Comparison of ENCODE assay signal across 13 cellular contexts in the genomic region with DNA sequence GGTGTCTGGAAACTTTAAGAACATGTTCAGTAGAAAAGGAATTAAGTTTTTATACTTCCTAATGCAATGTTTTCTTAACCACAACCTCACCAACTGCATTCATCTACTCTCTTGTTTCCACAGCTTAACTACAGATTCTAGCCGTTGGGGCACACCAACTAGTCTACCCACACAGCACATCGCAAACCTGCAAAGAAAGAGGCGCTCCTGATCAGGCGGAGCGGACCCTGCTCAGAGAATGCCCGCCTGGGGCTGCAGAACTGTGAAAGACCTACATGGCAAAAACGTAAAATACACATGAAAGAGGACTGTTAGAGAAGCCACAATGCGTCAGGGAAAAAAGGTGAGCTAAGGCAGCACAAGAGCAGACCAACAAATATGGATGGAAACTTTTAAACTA.
DNase-seq lines count a peak whose midpoint lies in the region; TF ChIP-seq lines count a peak whose summit lies in the region.
"Had no signal": no experiment of that assay in that cellular context is flagged by ENCODE, and none has a peak within 500 bp of the region (broad histone marks: within the 10 kb centered on the region; RNA-seq: fewer than 3 reads in every experiment).

No MANE protein-coding gene starts in this region.

- H3K27me3 Mint-ChIP-seq in activated naive CD4-positive, alpha-beta T cell treated with anti-CD3 and anti-CD28 coated beads, Interleukin-2, amount 50 U/mL, for 24 hours, result no peaks in the 10 kb centered on the region
- H3K27me3 Mint-ChIP-seq in mesothelial cell of epicardium (ENCODE audit: low read depth), result no peaks in the 10 kb centered on the region

- H3K36me3 Mint-ChIP-seq in activated naive CD4-positive, alpha-beta T cell treated with anti-CD3 and anti-CD28 coated beads, Interleukin-2, amount 50 U/mL, for 24 hours, result peaks cover 27% of the 10 kb centered on the region
- peaks cover 39% of the 10 kb centered on the region for H3K36me3 Mint-ChIP-seq in mesothelial cell of epicardium

- peak overlapping the region; percentile 20 for H3K27ac Mint-ChIP-seq in activated naive CD4-positive, alpha-beta T cell treated with anti-CD3 and anti-CD28 coated beads, Interleukin-2, amount 50 U/mL, for 24 hours
- peak overlapping the region; percentile 26 for H3K27ac Mint-ChIP-seq in mesothelial cell of epicardium

- no peaks in the 10 kb centered on the region for H3K9me3 Mint-ChIP-seq in activated naive CD4-positive, alpha-beta T cell treated with anti-CD3 and anti-CD28 coated beads, Interleukin-2, amount 50 U/mL, for 24 hours
- H3K9me3 Mint-ChIP-seq in mesothelial cell of epicardium, result no peaks in the 10 kb centered on the region

- peak overlapping the region; percentile 32 for H3K4me3 ChIP-seq in Jurkat, Clone E6-1 (ENCODE audit: low read length)
- H3K4me3 ChIP-seq: BLaER1, GM12878, GM23248 had no signal

- H3K4me1 Mint-ChIP-seq in activated naive CD4-positive, alpha-beta T cell treated with anti-CD3 and anti-CD28 coated beads, Interleukin-2, amount 50 U/mL, for 24 hours, result peaks cover 14% of the 10 kb centered on the region
- H3K4me1 Mint-ChIP-seq in mesothelial cell of epicardium, result peaks cover 4% of the 10 kb centered on the region

- DNase-seq in activated naive CD4-positive, alpha-beta T cell (lab: John Stamatoyannopoulos, UW), result no peak
- peak; percentile 85 for DNase-seq in Jurkat, Clone E6-1 (ENCODE audit: low read depth, low spot score)
- no peak for DNase-seq in mesothelial cell of epicardium (ENCODE audit: low spot score in 2 of 2, unreplicated experiment in 2 of 2)
- no peak for DNase-seq in amniotic stem cell (lab: John Stamatoyannopoulos, UW)
- no peak for DNase-seq in globus pallidus (ENCODE audit: low spot score)
- no peak for DNase-seq in DMS53 treated with DMSO at 0.1 percent for 48 hours (lab: John Stamatoyannopoulos, UW; ENCODE audit: unreplicated experiment)
- DNase-seq: 8988T, AML-193, DMS53, GM23248 had no signal

- H3K4me3 Mint-ChIP-seq in activated naive CD4-positive, alpha-beta T cell treated with anti-CD3 and anti-CD28 coated beads, Interleukin-2, amount 50 U/mL, for 24 hours, result no peak overlapping the region
- H3K4me3 Mint-ChIP-seq in mesothelial cell of epicardium, result no peak overlapping the region

- TF ChIP-seq CTCF in mesothelial cell of epicardium (IDR thresholded peaks at IDR 0.05; ENCODE audit: unreplicated experiment), result no peak
